ENCODE assay signal across 12 cellular contexts in genomic region chr1:2277741-2278488, GRCh38. TPM values are rescaled to one million over a fixed set of nuclear protein-coding genes. Genes with fewer than 3 reads are reported as not detected.
A peak's percentile ranks its signal among the peaks of the same experiment; 100 is the strongest.
DNase-seq lines count a peak whose midpoint lies in the region; ATAC-seq and TF ChIP-seq lines count a peak whose summit lies in the region.
"Had no signal": no experiment of that assay in that cellular context is flagged by ENCODE, and none has a peak within 500 bp of the region (broad histone marks: within the 10 kb centered on the region; RNA-seq: fewer than 3 reads in every experiment).

No MANE protein-coding gene starts in this region.

- H3K4me2 ChIP-seq in mammary epithelial cell (ENCODE audit: insufficient read depth, low read depth, low read length) (no peak overlapping the region), fibroblast of lung (ENCODE audit: extremely low read depth, insufficient read depth, low read length) (no peak overlapping the region)

- no peak for TF ChIP-seq CTCF in MCF 10A (IDR thresholded peaks at IDR 0.05; ENCODE audit: unreplicated experiment)
- TF ChIP-seq CTCF in mammary epithelial cell (conservative IDR thresholded peaks at IDR 0.05 in 1 of 2, IDR thresholded peaks at IDR 0.05 in 1 of 2; ENCODE audit: extremely low read depth in 1 of 2, insufficient read depth in 1 of 2, low read depth in 1 of 2, low read length in 2 of 2), result no peak
- no peak for TF ChIP-seq CTCF in fibroblast of lung (conservative IDR thresholded peaks at IDR 0.05 in 1 of 2, IDR thresholded peaks at IDR 0.05 in 1 of 2; ENCODE audit: low read depth in 1 of 2, low read length in 2 of 2)
- no peak for TF ChIP-seq CTCF in uterus (IDR thresholded peaks at IDR 0.05)

- H3K4me1 Mint-ChIP-seq in MCF 10A (ENCODE audit: insufficient read depth, unreplicated experiment), result peaks cover 19% of the 10 kb centered on the region
- peaks cover 30 to 71% (median 64%) of the 10 kb centered on the region in 4 donors for H3K4me1 Mint-ChIP-seq in naive thymus-derived CD8-positive, alpha-beta T cell

- H3K4me3 ChIP-seq in mammary epithelial cell (replicated peaks in 1 of 3; ENCODE audit: insufficient read depth in 1 of 3, low read depth in 2 of 3, low read length in 3 of 3) (no peak overlapping the region), fibroblast of lung (replicated peaks in 1 of 4; ENCODE audit: control extremely low read depth in 1 of 4, insufficient read depth in 1 of 4, low read depth in 3 of 4, low read length in 4 of 4) (no peak overlapping the region), uterus (no peak overlapping the region)

- H3K36me3 ChIP-seq in mammary epithelial cell (ENCODE audit: insufficient read depth, low read length) (peaks cover 2% of the 10 kb centered on the region), fibroblast of lung (ENCODE audit: control insufficient read depth, insufficient read depth, low read length) (peaks cover 4% of the 10 kb centered on the region), uterus (no peaks in the 10 kb centered on the region)

- dilution Hi-C loops in mammary epithelial cell (cut with HindIII; ENCODE audit: low sequenced_read_pairs), result no loop called here

- H3K27me3 Mint-ChIP-seq in MCF 10A (ENCODE audit: insufficient read depth, unreplicated experiment), result no peaks in the 10 kb centered on the region
- H3K27me3 Mint-ChIP-seq in naive thymus-derived CD8-positive, alpha-beta T cell, result no peaks in the 10 kb centered on the region

- H3K36me3 Mint-ChIP-seq in MCF 10A (ENCODE audit: insufficient read depth, unreplicated experiment), result peaks cover 9% of the 10 kb centered on the region
- peaks cover 0 to 8% (median 0%) of the 10 kb centered on the region in 3 donors for H3K36me3 Mint-ChIP-seq in naive thymus-derived CD8-positive, alpha-beta T cell

- intact Hi-C loops in MCF 10A (cut with micrococcal nuclease), result loop anchor here (5.0 kb wide), 1 partner anchor 46 kb away; no protein-coding TSS in a partner anchor
- intact Hi-C loops in mammary epithelial cell (cut with micrococcal nuclease), result no loop called here
- intact Hi-C loops in uterus (cut with DNase I; ENCODE audit: low total_unique reads), result no loop called here

- H3K79me2 ChIP-seq in mammary epithelial cell (ENCODE audit: insufficient read depth, low read length) (peaks cover 80% of the 10 kb centered on the region), fibroblast of lung (ENCODE audit: control insufficient read depth, insufficient read depth, low read length) (peaks cover 76% of the 10 kb centered on the region)

- 88% methylated on average over 16 of the region's 25 CpGs for WGBS in mammary epithelial cell (ENCODE audit: low coverage, missing lambda C conversion rate)

- CTCF ChIA-PET in MCF 10A (lab: Yijun Ruan, JAX) (no interaction called here), mammary epithelial cell (lab: Charles Lee; ENCODE audit: low non-redundant PET) (no interaction called here)

- H3K4me1 ChIP-seq in mammary epithelial cell (ENCODE audit: insufficient read depth, low read length) (peaks cover 32% of the 10 kb centered on the region), fibroblast of lung (ENCODE audit: control insufficient read depth, extremely low read depth, insufficient read depth, low read length) (peaks cover 39% of the 10 kb centered on the region), uterus (peaks cover 0 to 52% of the 10 kb centered on the region in 2 donors)

- H3K9me3 ChIP-seq in mammary epithelial cell (replicated peaks; ENCODE audit: insufficient read depth, low read length), result no peaks in the 10 kb centered on the region
- no peaks in the 10 kb centered on the region for H3K9me3 ChIP-seq in fibroblast of lung (ENCODE audit: control insufficient read depth, insufficient read depth, low read depth, low read length)
- no peaks in the 10 kb centered on the region for H3K9me3 ChIP-seq in uterus

- H3K9me3 Mint-ChIP-seq in MCF 10A (ENCODE audit: unreplicated experiment), result no peaks in the 10 kb centered on the region
- no peaks in the 10 kb centered on the region for H3K9me3 Mint-ChIP-seq in naive thymus-derived CD8-positive, alpha-beta T cell

- H3K9ac ChIP-seq in mammary epithelial cell (ENCODE audit: insufficient read depth, low read length) (no peak overlapping the region), fibroblast of lung (ENCODE audit: insufficient read depth, low read length) (no peak overlapping the region)

- peak overlapping the region; percentile 16 for H3K27ac Mint-ChIP-seq in MCF 10A (ENCODE audit: low read depth, unreplicated experiment)
- H3K27ac Mint-ChIP-seq in naive thymus-derived CD8-positive, alpha-beta T cell, result peak overlapping the region in 8 of 10 donors; percentile 19 to 96 (median 62)

- DNase-seq in MCF 10A (ENCODE audit: unreplicated experiment) (no peak), mammary epithelial cell (no peak), fibroblast of lung (ENCODE audit: low read depth in 2 of 2) (no peak), uterus (peak in 1 of 2 donors; percentile 23), iPS-NIHi11 (ENCODE audit: low spot score) (no peak), GDM1 (lab: John Stamatoyannopoulos, UW) (no peak)
- no peak for DNase-seq in naive thymus-derived CD8-positive, alpha-beta T cell
- DNase-seq: activated CD4-positive, alpha-beta T cell treated with anti-CD3 and anti-CD28 coated beads, Interleukin-2, amount 50 U/mL, for 1 hour; NCI-H2107; SIG-M5; stimulated activated CD4-positive, alpha-beta T cell treated with anti-CD3 and anti-CD28 coated beads, Interleukin-2, amount 100 ng/mL, for 48 hours had no signal

- in situ Hi-C loops in mammary epithelial cell (cut with MboI; ENCODE audit: low sequenced_read_pairs in 2 of 2), result no loop called here

- H2AFZ ChIP-seq in mammary epithelial cell (ENCODE audit: low read depth, low read length), result no peak overlapping the region
- H2AFZ ChIP-seq in fibroblast of lung (ENCODE audit: low read length), result no peak overlapping the region

- no peak for TF ChIP-seq POLR2A in uterus (IDR thresholded peaks at IDR 0.05)

- H3K27me3 ChIP-seq in mammary epithelial cell (ENCODE audit: insufficient read depth, low read length) (no peaks in the 10 kb centered on the region), fibroblast of lung (ENCODE audit: control insufficient read depth, insufficient read depth, low read length) (no peaks in the 10 kb centered on the region), uterus (no peaks in the 10 kb centered on the region)

- H3K27ac ChIP-seq in mammary epithelial cell (ENCODE audit: insufficient read depth, low read depth, low read length), result no peak overlapping the region
- peak overlapping the region; percentile 75 for H3K27ac ChIP-seq in fibroblast of lung (ENCODE audit: insufficient read depth, low read length)
- H3K27ac ChIP-seq in uterus, result peak overlapping the region; percentile 55 to 59

- ATAC-seq in naive thymus-derived CD8-positive, alpha-beta T cell, result no peak
- no peak for ATAC-seq in HG02588 (IDR thresholded peaks at IDR 0.05; ENCODE audit: unreplicated experiment)

- H3K4me3 Mint-ChIP-seq in MCF 10A (ENCODE audit: unreplicated experiment), result no peak overlapping the region
- H3K4me3 Mint-ChIP-seq in naive thymus-derived CD8-positive, alpha-beta T cell, result peak overlapping the region in 4 of 10 donors; percentile 6 to 59 (median 30)

- H4K20me1 ChIP-seq in mammary epithelial cell (ENCODE audit: insufficient read depth, low read length) (no peaks in the 10 kb centered on the region), fibroblast of lung (ENCODE audit: control insufficient read depth, extremely low read depth, insufficient read depth, low read length) (no peaks in the 10 kb centered on the region)

- BruUV-seq in MCF 10A (replicated peaks; lab: Mats Ljungman, UMichigan), result no TSS peak
- BruUV-seq in mammary epithelial cell (replicated peaks; lab: Mats Ljungman, UMichigan), result no TSS peak

- POLR2A ChIA-PET in MCF 10A (lab: Yijun Ruan, JAX), result no interaction called here
- POLR2A ChIA-PET in naive thymus-derived CD8-positive, alpha-beta T cell (lab: Charles Lee), result no interaction called here

RNA-seq across cellular contexts. Expression of gene SKI, which starts 49.8 kb away (rescaled TPM):
- total RNA-seq in MCF 10A (2022) (42.7 and 53.7 TPM in 2 replicates), mammary epithelial cell (10 to 100 TPM; 27.2 to 47.8 TPM), fibroblast of lung (18.0 and 21.8 TPM in 2 replicates), uterus (100 to 1,000 TPM in 1 of 4 donors, 10 to 100 TPM in 3; 22.8 to 148 (median 34.9) TPM)
- polyA plus RNA-seq in mammary epithelial cell (10.5 TPM), fibroblast of lung (11.6 and 18.3 TPM in 2 replicates)
- polyA minus RNA-seq in mammary epithelial cell (34.8 TPM), fibroblast of lung (ENCODE audit: low replicate concordance) (18.0 and 19.2 TPM in 2 replicates)
- 30.8 and 38.0 TPM in 2 replicates for polyA plus RNA-seq in fibroblast of lung (2012)
- total RNA-seq in naive thymus-derived CD8-positive, alpha-beta T cell, result 100 to 1,000 TPM in 1 of 2 experiments, 10 to 100 TPM in 1; 98.3 to 105 TPM
- under 1 TPM; 0.30 to 0.80 (median 0.53) TPM for polyA plus RNA-seq in naive thymus-derived CD8-positive, alpha-beta T cell
